In genomic region chr17:76208120-76208519, GRCh38 we compare ENCODE assay signal across 21 cellular contexts. TPM values are rescaled to one million over a fixed set of nuclear protein-coding genes. Genes with fewer than 3 reads are reported as not detected.
DNase-seq lines count a peak whose midpoint lies in the region; ATAC-seq and TF ChIP-seq lines count a peak whose summit lies in the region.
"Had no signal": no experiment of that assay in that cellular context is flagged by ENCODE, and none has a peak within 500 bp of the region (broad histone marks: within the 10 kb centered on the region; RNA-seq: fewer than 3 reads in every experiment).

No MANE protein-coding gene starts in this region.

- DNase-seq in activated naive CD8-positive, alpha-beta T cell treated with anti-CD3 and anti-CD28 coated beads, Interleukin-2, amount 50 U/mL, for 24 hours, result no peak
- DNase-seq in T-helper 2 cell treated with Interferon-gamma antibody and Interleukin-4, amounts not matched to agents 5 μg/mL and 100 μg/mL, for 36 hours (ENCODE audit: low spot score), result no peak
- DNase-seq in colonic mucosa, result no peak
- DNase-seq: activated CD8-positive, alpha-beta memory T cell treated with anti-CD3 and anti-CD28 coated beads, Interleukin-2, amount 50 U/mL, for 4 hours; amygdala; NCI-H1417; nucleus accumbens; PC-9; stimulated activated CD4-positive, alpha-beta T cell treated with anti-CD3 and anti-CD28 coated beads, Interleukin-2, amount 100 ng/mL, for 48 hours; stimulated activated CD8-positive, alpha-beta memory T cell treated with anti-CD3 and anti-CD28 coated beads, Interleukin-4, amount 100 ng/mL, for 48 hours; transverse colon had no signal

- H3K27ac ChIP-seq in skeletal muscle tissue (ENCODE audit: low read depth, low read length) (peak overlapping the region; percentile 36), colonic mucosa (no peak overlapping the region)
- H3K27ac ChIP-seq: epithelial cell of prostate, PC-9 had no signal

- H3K4me3 Mint-ChIP-seq in activated naive CD8-positive, alpha-beta T cell, result no peak overlapping the region
- no peak overlapping the region for H3K4me3 Mint-ChIP-seq in activated naive CD8-positive, alpha-beta T cell treated with anti-CD3 and anti-CD28 coated beads, Interleukin-2, amount 50 U/mL, for 24 hours
- H3K4me3 Mint-ChIP-seq in T-helper 2 cell treated with Interferon-gamma antibody and Interleukin-4, amounts not matched to agents 5 μg/mL and 100 μg/mL, for 36 hours, result peak overlapping the region; percentile 32

- no peaks in the 10 kb centered on the region for H3K27me3 ChIP-seq in skeletal muscle tissue (ENCODE audit: control insufficient read depth in 3 of 3, insufficient read depth in 3 of 3, low read length in 3 of 3)
- H3K27me3 ChIP-seq in colonic mucosa, result no peaks in the 10 kb centered on the region
- H3K27me3 ChIP-seq: transverse colon had no signal

- H3K4me3 ChIP-seq in skeletal muscle tissue (ENCODE audit: low read length in 3 of 3) (peak overlapping the region in 1 of 3 donors; percentile 12), colonic mucosa (no peak overlapping the region)
- H3K4me3 ChIP-seq: K562, PC-9, transverse colon had no signal

- H3K9me3 ChIP-seq in skeletal muscle tissue (ENCODE audit: control insufficient read depth in 3 of 3, low read length in 3 of 3) (no peaks in the 10 kb centered on the region), colonic mucosa (no peaks in the 10 kb centered on the region)
- H3K9me3 ChIP-seq: transverse colon had no signal

- H3K9me3 Mint-ChIP-seq in activated naive CD8-positive, alpha-beta T cell (ENCODE audit: low read depth), result no peaks in the 10 kb centered on the region
- no peaks in the 10 kb centered on the region for H3K9me3 Mint-ChIP-seq in activated naive CD8-positive, alpha-beta T cell treated with anti-CD3 and anti-CD28 coated beads, Interleukin-2, amount 50 U/mL, for 24 hours
- H3K9me3 Mint-ChIP-seq in T-helper 2 cell treated with Interferon-gamma antibody and Interleukin-4, amounts not matched to agents 5 μg/mL and 100 μg/mL, for 36 hours, result no peaks in the 10 kb centered on the region

- H3K4me1 ChIP-seq in skeletal muscle tissue (ENCODE audit: control insufficient read depth in 3 of 3, insufficient read depth in 3 of 3, low read length in 3 of 3) (peaks cover 14 to 28% (median 17%) of the 10 kb centered on the region in 3 donors), colonic mucosa (no peaks in the 10 kb centered on the region)

- peaks cover 22% of the 10 kb centered on the region for H3K36me3 Mint-ChIP-seq in activated naive CD8-positive, alpha-beta T cell
- peaks cover 22% of the 10 kb centered on the region for H3K36me3 Mint-ChIP-seq in activated naive CD8-positive, alpha-beta T cell treated with anti-CD3 and anti-CD28 coated beads, Interleukin-2, amount 50 U/mL, for 24 hours (ENCODE audit: low read depth)
- H3K36me3 Mint-ChIP-seq in T-helper 2 cell treated with Interferon-gamma antibody and Interleukin-4, amounts not matched to agents 5 μg/mL and 100 μg/mL, for 36 hours (ENCODE audit: low read depth), result peaks cover 70% of the 10 kb centered on the region

- no peaks in the 10 kb centered on the region for H3K36me3 ChIP-seq in skeletal muscle tissue (ENCODE audit: control insufficient read depth in 3 of 3, insufficient read depth in 3 of 3, low read length in 3 of 3)
- no peaks in the 10 kb centered on the region for H3K36me3 ChIP-seq in colonic mucosa
- H3K36me3 ChIP-seq: transverse colon had no signal

- ATAC-seq in activated naive CD8-positive, alpha-beta T cell treated with anti-CD3 and anti-CD28 coated beads, Interleukin-2, amount 50 U/mL, for 24 hours, result no peak
- ATAC-seq in GM21825 (IDR thresholded peaks at IDR 0.05; ENCODE audit: unreplicated experiment) (peak; percentile 50), GM19467 (IDR thresholded peaks at IDR 0.05; ENCODE audit: unreplicated experiment) (no peak), HG02870 (IDR thresholded peaks at IDR 0.05; ENCODE audit: unreplicated experiment) (no peak)
- ATAC-seq: HCT116, K562, sciatic nerve, SK-N-SH treated with all-trans-retinoic acid at 6 μM for 48 hours had no signal

- H3K9ac ChIP-seq in skeletal muscle tissue (ENCODE audit: low read depth in 1 of 3, low read length in 3 of 3), result no peak overlapping the region
- no peak overlapping the region for H3K9ac ChIP-seq in colonic mucosa (ENCODE audit: low read depth in 2 of 2, low read length in 2 of 2)

- intact Hi-C loops in colonic mucosa (cut with DNase I), result no loop called here

- peaks cover 55% of the 10 kb centered on the region for H3K4me1 Mint-ChIP-seq in activated naive CD8-positive, alpha-beta T cell (ENCODE audit: low read depth)
- H3K4me1 Mint-ChIP-seq in activated naive CD8-positive, alpha-beta T cell treated with anti-CD3 and anti-CD28 coated beads, Interleukin-2, amount 50 U/mL, for 24 hours, result peaks cover 37% of the 10 kb centered on the region
- peaks cover 56% of the 10 kb centered on the region for H3K4me1 Mint-ChIP-seq in T-helper 2 cell treated with Interferon-gamma antibody and Interleukin-4, amounts not matched to agents 5 μg/mL and 100 μg/mL, for 36 hours (ENCODE audit: low read depth)

- H3K27me3 Mint-ChIP-seq in activated naive CD8-positive, alpha-beta T cell, result no peaks in the 10 kb centered on the region
- no peaks in the 10 kb centered on the region for H3K27me3 Mint-ChIP-seq in activated naive CD8-positive, alpha-beta T cell treated with anti-CD3 and anti-CD28 coated beads, Interleukin-2, amount 50 U/mL, for 24 hours
- no peaks in the 10 kb centered on the region for H3K27me3 Mint-ChIP-seq in T-helper 2 cell treated with Interferon-gamma antibody and Interleukin-4, amounts not matched to agents 5 μg/mL and 100 μg/mL, for 36 hours (ENCODE audit: low read depth)

- peak overlapping the region; percentile 22 for H3K27ac Mint-ChIP-seq in activated naive CD8-positive, alpha-beta T cell
- H3K27ac Mint-ChIP-seq in activated naive CD8-positive, alpha-beta T cell treated with anti-CD3 and anti-CD28 coated beads, Interleukin-2, amount 50 U/mL, for 24 hours, result no peak overlapping the region
- H3K27ac Mint-ChIP-seq in T-helper 2 cell treated with Interferon-gamma antibody and Interleukin-4, amounts not matched to agents 5 μg/mL and 100 μg/mL, for 36 hours, result peak overlapping the region; percentile 75

- no peak for TF ChIP-seq CTCF in colonic mucosa (IDR thresholded peaks at IDR 0.05)

RNA-seq across cellular contexts. Expression of gene RNF157, which starts 32.2 kb away (rescaled TPM):
- total RNA-seq in skeletal muscle tissue (6.8 TPM), colonic mucosa (10 to 100 TPM; 23.7 to 30.2 TPM)

RNA-seq across cellular contexts. Expression of gene UBALD2, which starts 57.0 kb away (rescaled TPM):
- total RNA-seq in skeletal muscle tissue (2.6 TPM), colonic mucosa (10 to 100 TPM; 77.1 to 90.1 TPM)

Comparison
In these comparisons a context has a peak if more than half of its experiments do, and no peak if none do; other contexts are left out.
1. RNA of gene UBALD2, which starts 57.0 kb away (total RNA-seq): 77.1 to 90.1 TPM in colonic mucosa; 2.6 TPM in skeletal muscle tissue (single experiment); every median in the first group is over 10 times any median in the second.